Comparison of ENCODE assay signal across 8 cellular contexts in genomic region chr14:90060965-90061848, GRCh38. TPM values are rescaled to one million over a fixed set of nuclear protein-coding genes. Genes with fewer than 3 reads are reported as not detected.
DNase-seq lines count a peak whose midpoint lies in the region; FAIRE-seq lines count a peak whose summit lies in the region.

No MANE protein-coding gene starts in this region.

- H3K14ac ChIP-seq in trophoblast cell (ENCODE audit: low read length): no peak overlapping the region

- H3K4me3 ChIP-seq in H7 (ENCODE audit: insufficient read depth, low read depth, low read length) (peak overlapping the region; percentile 58), trophoblast cell (ENCODE audit: low read depth, low read length) (peak overlapping the region; percentile 65)

- H2AFZ ChIP-seq in trophoblast cell (ENCODE audit: insufficient read depth, low read length, poor library complexity): peak overlapping the region; percentile 24

- H3K36me3 ChIP-seq in H7 (replicated peaks; ENCODE audit: control insufficient read depth, insufficient read depth, low read length): no peaks in the 10 kb centered on the region
- no peaks in the 10 kb centered on the region for H3K36me3 ChIP-seq in trophoblast cell (ENCODE audit: control insufficient read depth in 1 of 2, insufficient read depth in 2 of 2, low read length in 2 of 2)

- DNase-seq in Daoy (ENCODE audit: low read depth) (peak; percentile 51), H7 (peak; percentile 84), SW480 (ENCODE audit: low spot score) (peak; percentile 17), frontal cortex (ENCODE audit: low spot score in 2 of 2) (peak; percentile 29 to 41), trophoblast cell (no peak), HT-29 (ENCODE audit: low spot score) (no peak), GM19238 (ENCODE audit: insufficient read length, low spot score) (no peak), KG1 (lab: John Stamatoyannopoulos, UW) (no peak)

- H4K91ac ChIP-seq in trophoblast cell (ENCODE audit: low read depth, low read length): no peak overlapping the region

- H2AK5ac ChIP-seq in trophoblast cell (ENCODE audit: low read length): no peak overlapping the region

- FAIRE-seq in frontal cortex (lab: Jason Lieb, UNC): no peak

- no peak overlapping the region for H3K27ac ChIP-seq in trophoblast cell (ENCODE audit: low read depth, low read length)

- WGBS in trophoblast cell (ENCODE audit: extremely low coverage, insufficient coverage, insufficient read length): no CpG with 5 or more reads among the region's 81 CpGs

- peaks cover 10 to 20% of the 10 kb centered on the region in 2 experiments for H3K4me1 ChIP-seq in trophoblast cell (ENCODE audit: control insufficient read depth in 1 of 2, insufficient read depth in 2 of 2, low read length in 2 of 2)

- H3K23ac ChIP-seq in trophoblast cell (ENCODE audit: low read length): no peak overlapping the region

- H4K8ac ChIP-seq in trophoblast cell (ENCODE audit: low read depth, low read length): no peak overlapping the region

- no peaks in the 10 kb centered on the region for H3K79me2 ChIP-seq in trophoblast cell (ENCODE audit: control insufficient read depth, insufficient read depth, low read length, poor library complexity)

- peak overlapping the region; percentile 97 for H3K4me2 ChIP-seq in trophoblast cell (ENCODE audit: low read length)

- H3K18ac ChIP-seq in trophoblast cell (ENCODE audit: low read length): no peak overlapping the region

- H3K4ac ChIP-seq in trophoblast cell (ENCODE audit: low read depth, low read length): no peak overlapping the region

- no peak overlapping the region for H2BK5ac ChIP-seq in trophoblast cell (ENCODE audit: low read depth, low read length, poor library complexity)

- no peak overlapping the region for H2BK120ac ChIP-seq in trophoblast cell (ENCODE audit: insufficient read depth, low read length, poor library complexity)

- H3K9ac ChIP-seq in trophoblast cell (ENCODE audit: low read length): no peak overlapping the region

- H3K9me3 ChIP-seq in trophoblast cell (ENCODE audit: insufficient read depth, low read depth, low read length): no peaks in the 10 kb centered on the region

- H4K12ac ChIP-seq in trophoblast cell (ENCODE audit: low read depth, low read length): no peak overlapping the region

- H3K27me3 ChIP-seq in H7 (ENCODE audit: control insufficient read depth, insufficient read depth, low read length) (peaks cover 62% of the 10 kb centered on the region), trophoblast cell (ENCODE audit: insufficient read depth, low read length) (peaks cover 23% of the 10 kb centered on the region)

- no peak overlapping the region for H2BK12ac ChIP-seq in trophoblast cell (ENCODE audit: low read length)

- H3K79me1 ChIP-seq in trophoblast cell (ENCODE audit: low read length): no peaks in the 10 kb centered on the region

RNA-seq across cellular contexts. Expression of gene KCNK13, which starts 0.6 kb away (rescaled TPM):
- total RNA-seq in Daoy (2014; rRNA removed; shearing (Covaris generic)): 0.23 and 0.60 TPM in 2 replicates
- 0.07 and 0.28 TPM in 2 replicates for total RNA-seq in H7 (2014; rRNA removed; shearing (Covaris generic))
- 0.82 TPM for total RNA-seq in frontal cortex
- 0.51 and 0.53 TPM in 2 replicates for polyA plus RNA-seq in trophoblast cell (2013)
- not detected in 2 replicates for total RNA-seq in HT-29 (2014; rRNA removed; shearing (Covaris generic))

Comparison
In these comparisons a context has a peak if more than half of its experiments do, and no peak if none do; other contexts are left out.
1. DNase-seq: peak in Daoy (single experiment), H7 (single experiment), SW480 (single experiment) and frontal cortex (2 of 2); none in trophoblast cell (0 of 2), HT-29 (single experiment), GM19238 (single experiment) and KG1 (single experiment).